In genomic region chr3:39978293-39978692, GRCh38 we compare ENCODE assay signal across 15 cellular contexts.
"Had no signal": no experiment of that assay in that cellular context is flagged by ENCODE, and none has a peak within 500 bp of the region (broad histone marks: within the 10 kb centered on the region; RNA-seq: fewer than 3 reads in every experiment).

No MANE protein-coding gene starts in this region.

- H3K36me3 ChIP-seq: neutrophil, sigmoid colon, stomach, thoracic aorta, transverse colon had no signal

- H3K27ac ChIP-seq: coronary artery, foreskin keratinocyte, neutrophil, sigmoid colon, skin epidermis, stomach, thoracic aorta, transverse colon had no signal

- DNase-seq: effector CD4-positive, alpha-beta T cell; endodermal cell; foreskin keratinocyte; immature natural killer cell; mammary epithelial cell; naive thymus-derived CD8-positive, alpha-beta T cell; sigmoid colon; stimulated activated CD4-positive, alpha-beta T cell treated with anti-CD3 and anti-CD28 coated beads, Interleukin-12 subunit alpha, Interleukin-12 subunit beta, amount 100 ng/mL, for 4 hours; stimulated activated naive CD4-positive, alpha-beta T cell; stomach; transverse colon had no signal

- H3K27me3 ChIP-seq: foreskin keratinocyte, neutrophil, sigmoid colon, stomach, transverse colon had no signal

- ATAC-seq: foreskin keratinocyte; naive thymus-derived CD8-positive, alpha-beta T cell had no signal

- H3K9me3 ChIP-seq: neutrophil, sigmoid colon, thoracic aorta, transverse colon had no signal

- H3K4me3 ChIP-seq: coronary artery, sigmoid colon, skin epidermis, stomach, thoracic aorta, transverse colon had no signal

- H3K4me1 ChIP-seq: foreskin keratinocyte, sigmoid colon, transverse colon had no signal
